ENCODE assay signal across 1 cellular context in genomic region chr10:71938211-71938610, GRCh38.
TF ChIP-seq lines count a peak whose summit lies in the region.

No MANE protein-coding gene starts in this region.

TF ChIP-seq in HepG2, 621 proteins besides CTCF, POLR2A, EP300 and RAD21 (continued from another document):
- no peak for TF ChIP-seq RERE (CRISPR knock-in tag; IDR thresholded peaks at IDR 0.05; ENCODE audit: low read depth)
- TF ChIP-seq ZFP62 (CRISPR knock-in tag; IDR thresholded peaks at IDR 0.05) = no peak
- TF ChIP-seq ZNF121 (CRISPR knock-in tag; IDR thresholded peaks at IDR 0.05) = no peak
- TF ChIP-seq TBX2 (CRISPR knock-in tag; IDR thresholded peaks at IDR 0.05; ENCODE audit: borderline replicate concordance) = no peak
- TF ChIP-seq TARDBP (CRISPR knock-in tag; IDR thresholded peaks at IDR 0.05) = no peak
